8 cellular contexts compared by ENCODE assay signal in genomic region chr3:126356373-126357298, GRCh38. TPM values are rescaled to one million over a fixed set of nuclear protein-coding genes. Genes with fewer than 3 reads are reported as not detected.
DNase-seq lines count a peak whose midpoint lies in the region; ATAC-seq and TF ChIP-seq lines count a peak whose summit lies in the region.

No MANE protein-coding gene starts in this region.

- no peaks in the 10 kb centered on the region for H3K9me3 Mint-ChIP-seq in activated T-helper 17 cell treated with anti-CD3 and anti-CD28 coated beads, Interleukin-2, amount 50 U/mL, for 72 hours
- H3K9me3 Mint-ChIP-seq in progenitor cell of endocrine pancreas (ENCODE audit: low read depth), result no peaks in the 10 kb centered on the region

- ATAC-seq in GM21786 (IDR thresholded peaks at IDR 0.05; ENCODE audit: unreplicated experiment), result peak; percentile 6
- no peak for ATAC-seq in activated T-helper 17 cell treated with anti-CD3 and anti-CD28 coated beads, Interleukin-2, amount 50 U/mL, for 72 hours (replicated peaks)
- peak; percentile 6 to 17 for ATAC-seq in left cardiac atrium
- ATAC-seq in HG02852 (IDR thresholded peaks at IDR 0.05; ENCODE audit: unreplicated experiment), result no peak
- ATAC-seq in HG03025 (IDR thresholded peaks at IDR 0.05; ENCODE audit: low FRiP score, unreplicated experiment), result no peak

- peak overlapping the region; percentile 74 for H3K4me3 Mint-ChIP-seq in activated T-helper 17 cell treated with anti-CD3 and anti-CD28 coated beads, Interleukin-2, amount 50 U/mL, for 72 hours
- H3K4me3 Mint-ChIP-seq in progenitor cell of endocrine pancreas (ENCODE audit: low read depth), result peak overlapping the region; percentile 87

- no peaks in the 10 kb centered on the region for H3K36me3 Mint-ChIP-seq in activated T-helper 17 cell treated with anti-CD3 and anti-CD28 coated beads, Interleukin-2, amount 50 U/mL, for 72 hours (ENCODE audit: low read depth)
- H3K36me3 Mint-ChIP-seq in progenitor cell of endocrine pancreas (ENCODE audit: insufficient read depth), result no peaks in the 10 kb centered on the region

- peaks cover 5% of the 10 kb centered on the region for H3K4me1 Mint-ChIP-seq in activated T-helper 17 cell treated with anti-CD3 and anti-CD28 coated beads, Interleukin-2, amount 50 U/mL, for 72 hours
- peaks cover 10% of the 10 kb centered on the region for H3K4me1 Mint-ChIP-seq in progenitor cell of endocrine pancreas (ENCODE audit: low read depth)

- H3K27ac Mint-ChIP-seq in activated T-helper 17 cell treated with anti-CD3 and anti-CD28 coated beads, Interleukin-2, amount 50 U/mL, for 72 hours, result no peak overlapping the region
- peak overlapping the region; percentile 96 for H3K27ac Mint-ChIP-seq in progenitor cell of endocrine pancreas

- DNase-seq in AG08396 (ENCODE audit: low spot score) (peak; percentile 49), left cardiac atrium (peak; percentile 52), progenitor cell of endocrine pancreas (ENCODE audit: low spot score, unreplicated experiment) (peak; percentile 31), GDM1 (lab: John Stamatoyannopoulos, UW) (no peak)

- peaks cover 32% of the 10 kb centered on the region for H3K27me3 Mint-ChIP-seq in activated T-helper 17 cell treated with anti-CD3 and anti-CD28 coated beads, Interleukin-2, amount 50 U/mL, for 72 hours
- H3K27me3 Mint-ChIP-seq in progenitor cell of endocrine pancreas, result peaks cover 30% of the 10 kb centered on the region

- intact Hi-C loops in left cardiac atrium (cut with DNase I), result loop anchor here in 1 of 2 donors (2.0 kb wide), 2 partner anchors 32 to 88 kb away; no protein-coding TSS in a partner anchor

- TF ChIP-seq CTCF in progenitor cell of endocrine pancreas (IDR thresholded peaks at IDR 0.05; ENCODE audit: unreplicated experiment), result no peak

RNA-seq across cellular contexts. Expression of gene KLF15, which starts 0.6 kb away (rescaled TPM):
- total RNA-seq in activated T-helper 17 cell treated with anti-CD3 and anti-CD28 coated beads, Interleukin-2, amount 50 U/mL, for 72 hours, result under 1 TPM in 1 of 2 donors, not detected in 1; 0.16 TPM
- total RNA-seq in left cardiac atrium (10 to 100 TPM; 23.8 to 32.4 TPM), progenitor cell of endocrine pancreas (16.4 and 17.7 TPM in 2 replicates)

RNA-seq across cellular contexts. Expression of gene CFAP100, which starts 38.1 kb away (rescaled TPM):
- total RNA-seq in activated T-helper 17 cell treated with anti-CD3 and anti-CD28 coated beads, Interleukin-2, amount 50 U/mL, for 72 hours, result not detected
- total RNA-seq in left cardiac atrium (not detected), progenitor cell of endocrine pancreas (0.79 and 1.00 TPM in 2 replicates)

Comparison
In these comparisons a context has a peak if more than half of its experiments do, and no peak if none do; other contexts are left out.
1. ATAC-seq: peak in GM21786 (single experiment) and left cardiac atrium (2 of 2); none in activated T-helper 17 cell treated with anti-CD3 and anti-CD28 coated beads, Interleukin-2, amount 50 U/mL, for 72 hours (single experiment), HG02852 (single experiment) and HG03025 (single experiment).
2. RNA of gene KLF15, which starts 0.6 kb away (total RNA-seq): 23.8 to 32.4 TPM in left cardiac atrium and 16.4 to 17.7 TPM in progenitor cell of endocrine pancreas; 0.16 TPM in activated T-helper 17 cell treated with anti-CD3 and anti-CD28 coated beads, Interleukin-2, amount 50 U/mL, for 72 hours; every median in the first group is over 10 times any median in the second.